In the genomic region with DNA sequence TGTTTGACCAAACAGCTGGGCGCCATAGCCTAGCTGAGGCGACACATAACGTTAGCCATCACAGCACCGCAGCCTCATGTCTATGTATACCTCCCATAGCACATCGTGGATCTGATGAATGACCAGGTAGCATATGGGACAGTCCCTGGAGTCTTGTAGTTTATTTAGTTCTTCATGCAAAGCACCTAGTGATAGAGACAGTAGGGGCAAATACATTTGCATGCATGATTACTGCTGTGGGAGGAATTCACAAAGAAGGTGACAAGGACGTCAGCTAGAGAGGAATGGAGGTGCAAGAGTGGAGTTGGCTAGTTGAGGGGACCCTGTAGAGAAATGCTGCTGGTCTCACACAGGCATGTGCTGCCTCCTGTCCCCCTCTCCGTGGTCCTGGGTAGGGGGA, we compare ENCODE assay signal across 15 cellular contexts.
A peak's percentile ranks its signal among the peaks of the same experiment; 100 is the strongest.
DNase-seq lines count a peak whose midpoint lies in the region; ATAC-seq lines count a peak whose summit lies in the region.
"Had no signal": no experiment of that assay in that cellular context is flagged by ENCODE, and none has a peak within 500 bp of the region (broad histone marks: within the 10 kb centered on the region; RNA-seq: fewer than 3 reads in every experiment).

No MANE protein-coding gene starts in this region.

- H3K9me3 ChIP-seq in CD4-positive, alpha-beta memory T cell (ENCODE audit: control insufficient read depth in 1 of 2, low read length in 2 of 2), result no peaks in the 10 kb centered on the region
- no peaks in the 10 kb centered on the region for H3K9me3 ChIP-seq in T-helper 17 cell (ENCODE audit: control insufficient read depth, low read length, poor library complexity, severe bottlenecking)
- H3K9me3 ChIP-seq: breast epithelium, uterus had no signal

- no peak overlapping the region for H3K4me3 Mint-ChIP-seq in CD4-positive, alpha-beta memory T cell
- H3K4me3 Mint-ChIP-seq in activated naive CD8-positive, alpha-beta T cell treated with anti-CD3 and anti-CD28 coated beads for 36 hours, result no peak overlapping the region
- no peak overlapping the region for H3K4me3 Mint-ChIP-seq in T-helper 17 cell

- H3K27me3 ChIP-seq in CD4-positive, alpha-beta memory T cell (ENCODE audit: insufficient read depth, low read length), result no peaks in the 10 kb centered on the region
- H3K27me3 ChIP-seq: breast epithelium, uterus had no signal

- H3K36me3 Mint-ChIP-seq in CD4-positive, alpha-beta memory T cell, result no peaks in the 10 kb centered on the region
- H3K36me3 Mint-ChIP-seq in activated naive CD8-positive, alpha-beta T cell treated with anti-CD3 and anti-CD28 coated beads for 36 hours, result no peaks in the 10 kb centered on the region
- no peaks in the 10 kb centered on the region for H3K36me3 Mint-ChIP-seq in T-helper 17 cell (ENCODE audit: low read depth)

- no peaks in the 10 kb centered on the region for H3K36me3 ChIP-seq in CD4-positive, alpha-beta memory T cell (ENCODE audit: insufficient read depth, low read length)
- H3K36me3 ChIP-seq: breast epithelium, uterus had no signal

- H3K4me3 ChIP-seq in CD4-positive, alpha-beta memory T cell (ENCODE audit: low read length in 2 of 2), result no peak overlapping the region
- H3K4me3 ChIP-seq: breast epithelium, uterus had no signal

- H3K27ac ChIP-seq in CD4-positive, alpha-beta memory T cell (ENCODE audit: low read depth, low read length), result no peak overlapping the region
- H3K27ac ChIP-seq: breast epithelium, uterus had no signal

- intact Hi-C loops in CD4-positive, alpha-beta memory T cell (cut with micrococcal nuclease), result no loop called here

- CTCF ChIA-PET in CD4-positive, alpha-beta memory T cell (lab: Charles Lee; ENCODE audit: partially characterized antibody), result no interaction called here

- no peaks in the 10 kb centered on the region for H3K4me1 Mint-ChIP-seq in CD4-positive, alpha-beta memory T cell
- no peaks in the 10 kb centered on the region for H3K4me1 Mint-ChIP-seq in activated naive CD8-positive, alpha-beta T cell treated with anti-CD3 and anti-CD28 coated beads for 36 hours
- H3K4me1 Mint-ChIP-seq in T-helper 17 cell, result no peaks in the 10 kb centered on the region

- no peak overlapping the region for H3K27ac Mint-ChIP-seq in CD4-positive, alpha-beta memory T cell
- H3K27ac Mint-ChIP-seq in activated naive CD8-positive, alpha-beta T cell treated with anti-CD3 and anti-CD28 coated beads for 36 hours, result no peak overlapping the region
- H3K27ac Mint-ChIP-seq in T-helper 17 cell, result no peak overlapping the region
- H3K27ac Mint-ChIP-seq: progenitor cell of endocrine pancreas had no signal

- peak; percentile 42 for ATAC-seq in GM18502 (IDR thresholded peaks at IDR 0.05; ENCODE audit: poor library complexity, unreplicated experiment)
- peak; percentile 34 for ATAC-seq in GM19397 (IDR thresholded peaks at IDR 0.05; ENCODE audit: unreplicated experiment)
- peak; percentile 24 for ATAC-seq in HG02678 (IDR thresholded peaks at IDR 0.05; ENCODE audit: unreplicated experiment)
- ATAC-seq in HG03558 (IDR thresholded peaks at IDR 0.05; ENCODE audit: extremely low read depth, unreplicated experiment), result peak; percentile 11
- no peak for ATAC-seq in T-helper 17 cell

- no peak for DNase-seq in CD4-positive, alpha-beta memory T cell
- no peak for DNase-seq in activated naive CD8-positive, alpha-beta T cell treated with anti-CD3 and anti-CD28 coated beads for 36 hours
- DNase-seq in iPS-NIHi7 (ENCODE audit: extremely low spot score), result no peak
- DNase-seq in T-helper 17 cell, result no peak
- DNase-seq: activated naive CD4-positive, alpha-beta T cell; Calu3; NCI-H146; SHP77 treated with DMSO at 0.1 percent for 48 hours; uterus had no signal

- peaks cover 0 to 3% (median 0%) of the 10 kb centered on the region in 8 donors for H3K9me3 Mint-ChIP-seq in CD4-positive, alpha-beta memory T cell
- no peaks in the 10 kb centered on the region for H3K9me3 Mint-ChIP-seq in activated naive CD8-positive, alpha-beta T cell treated with anti-CD3 and anti-CD28 coated beads for 36 hours

- no peaks in the 10 kb centered on the region for H3K4me1 ChIP-seq in CD4-positive, alpha-beta memory T cell (ENCODE audit: insufficient read depth, low read length)
- H3K4me1 ChIP-seq: breast epithelium, uterus had no signal

- POLR2A ChIA-PET in CD4-positive, alpha-beta memory T cell (lab: Charles Lee; ENCODE audit: partially characterized antibody), result no interaction called here

- H3K27me3 Mint-ChIP-seq in CD4-positive, alpha-beta memory T cell, result peaks cover 0 to 6% of the 10 kb centered on the region in 2 donors
- H3K27me3 Mint-ChIP-seq in activated naive CD8-positive, alpha-beta T cell treated with anti-CD3 and anti-CD28 coated beads for 36 hours, result no peaks in the 10 kb centered on the region
- no peaks in the 10 kb centered on the region for H3K27me3 Mint-ChIP-seq in T-helper 17 cell
